ENCODE assay signal across 27 cellular contexts in the genomic region with DNA sequence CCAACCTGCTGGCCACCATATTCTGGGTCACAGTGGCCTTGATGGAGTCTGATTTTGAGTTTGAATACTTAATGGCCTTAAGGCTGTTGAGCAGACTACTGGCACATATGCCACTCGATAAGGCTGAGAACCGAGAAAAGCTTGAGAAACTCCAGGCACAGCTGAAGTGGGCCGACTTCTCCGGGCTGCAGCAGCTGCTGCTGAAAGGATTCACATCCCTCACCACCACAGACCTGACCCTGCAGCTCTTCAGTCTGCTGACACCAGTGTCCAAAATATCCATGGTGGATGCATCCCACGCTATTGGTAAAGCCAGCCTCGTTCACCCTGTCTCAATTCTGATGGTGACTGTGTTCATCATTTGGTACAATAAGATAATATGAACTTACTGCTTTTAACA.
"Had no signal": no experiment of that assay in that cellular context is flagged by ENCODE, and none has a peak within 500 bp of the region (broad histone marks: within the 10 kb centered on the region; RNA-seq: fewer than 3 reads in every experiment).

No MANE protein-coding gene starts in this region.

- ATAC-seq: left colon; left lung; lower lobe of right lung; natural killer cell; right lobe of liver; stimulated activated naive B cell treated with anti-CD40 and anti-IgM and Interleukin-4, amounts not matched to agents 10 μg/mL and 1 μg/mL and 100 μg/mL, for 72 hours; stimulated activated naive CD8-positive, alpha-beta T cell treated with anti-CD3 and anti-CD28 coated beads, Interleukin-15, Interleukin-2, amounts not matched to agents 100 U/mL and 50 U/mL, for 24 hours had no signal

- H3K4me2 ChIP-seq: neural progenitor cell had no signal

- H3K9ac ChIP-seq: neural progenitor cell had no signal

- H2AFZ ChIP-seq: neural progenitor cell had no signal

- H3K4me1 ChIP-seq: left lung, lower lobe of right lung, neural progenitor cell, right lobe of liver, testis, thyroid gland, transverse colon, upper lobe of left lung, vagina had no signal

- H3K4me3 ChIP-seq: left lung, lower lobe of right lung, neural progenitor cell, ovary, right atrium auricular region, right lobe of liver, skin epidermis, stomach, testis, thyroid gland, transverse colon, upper lobe of left lung, vagina had no signal

- H3K27me3 ChIP-seq: left lung, neural progenitor cell, ovary, right atrium auricular region, right lobe of liver, stomach, testis, thyroid gland, transverse colon, upper lobe of left lung, vagina had no signal

- H3K27ac ChIP-seq: left lung, lower lobe of right lung, neural progenitor cell, ovary, right atrium auricular region, right lobe of liver, skin epidermis, stomach, testis, thyroid gland, transverse colon, upper lobe of left lung, vagina had no signal

- H3K36me3 ChIP-seq: neural progenitor cell, ovary, thyroid gland had no signal

- H3K9me3 ChIP-seq: left lung, lower lobe of right lung, ovary, right atrium auricular region, right lobe of liver, stomach, testis, thyroid gland, transverse colon, upper lobe of left lung, vagina had no signal

- DNase-seq: hypothalamus; immature natural killer cell; kidney; left colon; left lung; lower lobe of right lung; mammary epithelial cell; mesendoderm; natural killer cell; nephron progenitor cell; ovary; right lobe of liver; stimulated activated CD4-positive, alpha-beta T cell treated with anti-CD3 and anti-CD28 coated beads, Interleukin-12 subunit alpha, Interleukin-12 subunit beta, amount 100 ng/mL, for 4 hours; stimulated activated CD4-positive, alpha-beta T cell treated with anti-CD3 and anti-CD28 coated beads, Interleukin-15, amount 100 ng/mL, for 24 hours; stimulated activated CD4-positive, alpha-beta T cell treated with anti-CD3 and anti-CD28 coated beads, Interleukin-2, amount 100 ng/mL, for 24 hours; stimulated activated CD4-positive, alpha-beta T cell treated with anti-CD3 and anti-CD28 coated beads, Interleukin-4, amount 100 ng/mL, for 1 hour; stimulated activated naive B cell treated with anti-CD40 and anti-IgM and Interleukin-4, amounts not matched to agents 10 μg/mL and 1 μg/mL and 100 μg/mL, for 72 hours; stimulated activated naive CD8-positive, alpha-beta T cell treated with anti-CD3 and anti-CD28 coated beads, Interleukin-15, Interleukin-2, amounts not matched to agents 100 U/mL and 50 U/mL, for 24 hours; stomach; testis; thyroid gland; transverse colon had no signal
